In the genomic region with DNA sequence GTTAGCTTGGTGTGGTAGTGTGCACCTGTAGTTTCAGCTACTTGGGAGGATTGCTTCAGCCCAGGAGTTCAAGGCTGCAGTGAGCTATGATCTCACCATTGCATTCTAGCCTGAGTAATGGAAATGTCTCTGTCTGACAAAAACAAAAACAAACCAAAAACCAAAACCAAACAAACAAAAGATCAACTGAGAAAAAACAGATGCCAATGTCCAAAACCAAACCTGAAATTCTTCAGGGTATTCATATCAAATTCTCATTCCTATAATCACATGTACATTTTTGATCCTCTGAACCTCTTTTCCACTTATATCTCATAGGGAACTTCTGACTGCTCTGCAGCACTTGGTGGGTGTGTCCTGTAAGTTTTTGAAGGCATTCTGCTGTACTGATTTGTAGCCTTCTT, we compare ENCODE assay signal across 1 cellular context.
TF ChIP-seq lines count a peak whose summit lies in the region.

No MANE protein-coding gene starts in this region.

TF ChIP-seq in K562, 482 proteins besides CTCF, POLR2A, EP300 and RAD21 (continued from another document):
- TF ChIP-seq, protein P1, sequence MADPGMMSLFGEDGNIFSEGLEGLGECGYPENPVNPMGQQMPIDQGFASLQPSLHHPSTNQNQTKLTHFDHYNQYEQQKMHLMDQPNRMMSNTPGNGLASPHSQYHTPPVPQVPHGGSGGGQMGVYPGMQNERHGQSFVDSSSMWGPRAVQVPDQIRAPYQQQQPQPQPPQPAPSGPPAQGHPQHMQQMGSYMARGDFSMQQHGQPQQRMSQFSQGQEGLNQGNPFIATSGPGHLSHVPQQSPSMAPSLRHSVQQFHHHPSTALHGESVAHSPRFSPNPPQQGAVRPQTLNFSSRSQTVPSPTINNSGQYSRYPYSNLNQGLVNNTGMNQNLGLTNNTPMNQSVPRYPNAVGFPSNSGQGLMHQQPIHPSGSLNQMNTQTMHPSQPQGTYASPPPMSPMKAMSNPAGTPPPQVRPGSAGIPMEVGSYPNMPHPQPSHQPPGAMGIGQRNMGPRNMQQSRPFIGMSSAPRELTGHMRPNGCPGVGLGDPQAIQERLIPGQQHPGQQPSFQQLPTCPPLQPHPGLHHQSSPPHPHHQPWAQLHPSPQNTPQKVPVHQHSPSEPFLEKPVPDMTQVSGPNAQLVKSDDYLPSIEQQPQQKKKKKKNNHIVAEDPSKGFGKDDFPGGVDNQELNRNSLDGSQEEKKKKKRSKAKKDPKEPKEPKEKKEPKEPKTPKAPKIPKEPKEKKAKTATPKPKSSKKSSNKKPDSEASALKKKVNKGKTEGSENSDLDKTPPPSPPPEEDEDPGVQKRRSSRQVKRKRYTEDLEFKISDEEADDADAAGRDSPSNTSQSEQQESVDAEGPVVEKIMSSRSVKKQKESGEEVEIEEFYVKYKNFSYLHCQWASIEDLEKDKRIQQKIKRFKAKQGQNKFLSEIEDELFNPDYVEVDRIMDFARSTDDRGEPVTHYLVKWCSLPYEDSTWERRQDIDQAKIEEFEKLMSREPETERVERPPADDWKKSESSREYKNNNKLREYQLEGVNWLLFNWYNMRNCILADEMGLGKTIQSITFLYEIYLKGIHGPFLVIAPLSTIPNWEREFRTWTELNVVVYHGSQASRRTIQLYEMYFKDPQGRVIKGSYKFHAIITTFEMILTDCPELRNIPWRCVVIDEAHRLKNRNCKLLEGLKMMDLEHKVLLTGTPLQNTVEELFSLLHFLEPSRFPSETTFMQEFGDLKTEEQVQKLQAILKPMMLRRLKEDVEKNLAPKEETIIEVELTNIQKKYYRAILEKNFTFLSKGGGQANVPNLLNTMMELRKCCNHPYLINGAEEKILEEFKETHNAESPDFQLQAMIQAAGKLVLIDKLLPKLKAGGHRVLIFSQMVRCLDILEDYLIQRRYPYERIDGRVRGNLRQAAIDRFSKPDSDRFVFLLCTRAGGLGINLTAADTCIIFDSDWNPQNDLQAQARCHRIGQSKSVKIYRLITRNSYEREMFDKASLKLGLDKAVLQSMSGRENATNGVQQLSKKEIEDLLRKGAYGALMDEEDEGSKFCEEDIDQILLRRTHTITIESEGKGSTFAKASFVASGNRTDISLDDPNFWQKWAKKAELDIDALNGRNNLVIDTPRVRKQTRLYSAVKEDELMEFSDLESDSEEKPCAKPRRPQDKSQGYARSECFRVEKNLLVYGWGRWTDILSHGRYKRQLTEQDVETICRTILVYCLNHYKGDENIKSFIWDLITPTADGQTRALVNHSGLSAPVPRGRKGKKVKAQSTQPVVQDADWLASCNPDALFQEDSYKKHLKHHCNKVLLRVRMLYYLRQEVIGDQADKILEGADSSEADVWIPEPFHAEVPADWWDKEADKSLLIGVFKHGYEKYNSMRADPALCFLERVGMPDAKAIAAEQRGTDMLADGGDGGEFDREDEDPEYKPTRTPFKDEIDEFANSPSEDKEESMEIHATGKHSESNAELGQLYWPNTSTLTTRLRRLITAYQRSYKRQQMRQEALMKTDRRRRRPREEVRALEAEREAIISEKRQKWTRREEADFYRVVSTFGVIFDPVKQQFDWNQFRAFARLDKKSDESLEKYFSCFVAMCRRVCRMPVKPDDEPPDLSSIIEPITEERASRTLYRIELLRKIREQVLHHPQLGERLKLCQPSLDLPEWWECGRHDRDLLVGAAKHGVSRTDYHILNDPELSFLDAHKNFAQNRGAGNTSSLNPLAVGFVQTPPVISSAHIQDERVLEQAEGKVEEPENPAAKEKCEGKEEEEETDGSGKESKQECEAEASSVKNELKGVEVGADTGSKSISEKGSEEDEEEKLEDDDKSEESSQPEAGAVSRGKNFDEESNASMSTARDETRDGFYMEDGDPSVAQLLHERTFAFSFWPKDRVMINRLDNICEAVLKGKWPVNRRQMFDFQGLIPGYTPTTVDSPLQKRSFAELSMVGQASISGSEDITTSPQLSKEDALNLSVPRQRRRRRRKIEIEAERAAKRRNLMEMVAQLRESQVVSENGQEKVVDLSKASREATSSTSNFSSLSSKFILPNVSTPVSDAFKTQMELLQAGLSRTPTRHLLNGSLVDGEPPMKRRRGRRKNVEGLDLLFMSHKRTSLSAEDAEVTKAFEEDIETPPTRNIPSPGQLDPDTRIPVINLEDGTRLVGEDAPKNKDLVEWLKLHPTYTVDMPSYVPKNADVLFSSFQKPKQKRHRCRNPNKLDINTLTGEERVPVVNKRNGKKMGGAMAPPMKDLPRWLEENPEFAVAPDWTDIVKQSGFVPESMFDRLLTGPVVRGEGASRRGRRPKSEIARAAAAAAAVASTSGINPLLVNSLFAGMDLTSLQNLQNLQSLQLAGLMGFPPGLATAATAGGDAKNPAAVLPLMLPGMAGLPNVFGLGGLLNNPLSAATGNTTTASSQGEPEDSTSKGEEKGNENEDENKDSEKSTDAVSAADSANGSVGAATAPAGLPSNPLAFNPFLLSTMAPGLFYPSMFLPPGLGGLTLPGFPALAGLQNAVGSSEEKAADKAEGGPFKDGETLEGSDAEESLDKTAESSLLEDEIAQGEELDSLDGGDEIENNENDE (IDR thresholded peaks at IDR 0.05; ENCODE audit: low read depth, low read length) = no peak
- TF ChIP-seq, protein P2, sequence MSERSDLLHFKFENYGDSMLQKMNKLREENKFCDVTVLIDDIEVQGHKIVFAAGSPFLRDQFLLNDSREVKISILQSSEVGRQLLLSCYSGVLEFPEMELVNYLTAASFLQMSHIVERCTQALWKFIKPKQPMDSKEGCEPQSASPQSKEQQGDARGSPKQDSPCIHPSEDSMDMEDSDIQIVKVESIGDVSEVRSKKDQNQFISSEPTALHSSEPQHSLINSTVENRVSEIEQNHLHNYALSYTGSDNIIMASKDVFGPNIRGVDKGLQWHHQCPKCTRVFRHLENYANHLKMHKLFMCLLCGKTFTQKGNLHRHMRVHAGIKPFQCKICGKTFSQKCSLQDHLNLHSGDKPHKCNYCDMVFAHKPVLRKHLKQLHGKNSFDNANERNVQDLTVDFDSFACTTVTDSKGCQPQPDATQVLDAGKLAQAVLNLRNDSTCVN (CRISPR knock-in tag; IDR thresholded peaks at IDR 0.05) = no peak
- TF ChIP-seq, protein P3, sequence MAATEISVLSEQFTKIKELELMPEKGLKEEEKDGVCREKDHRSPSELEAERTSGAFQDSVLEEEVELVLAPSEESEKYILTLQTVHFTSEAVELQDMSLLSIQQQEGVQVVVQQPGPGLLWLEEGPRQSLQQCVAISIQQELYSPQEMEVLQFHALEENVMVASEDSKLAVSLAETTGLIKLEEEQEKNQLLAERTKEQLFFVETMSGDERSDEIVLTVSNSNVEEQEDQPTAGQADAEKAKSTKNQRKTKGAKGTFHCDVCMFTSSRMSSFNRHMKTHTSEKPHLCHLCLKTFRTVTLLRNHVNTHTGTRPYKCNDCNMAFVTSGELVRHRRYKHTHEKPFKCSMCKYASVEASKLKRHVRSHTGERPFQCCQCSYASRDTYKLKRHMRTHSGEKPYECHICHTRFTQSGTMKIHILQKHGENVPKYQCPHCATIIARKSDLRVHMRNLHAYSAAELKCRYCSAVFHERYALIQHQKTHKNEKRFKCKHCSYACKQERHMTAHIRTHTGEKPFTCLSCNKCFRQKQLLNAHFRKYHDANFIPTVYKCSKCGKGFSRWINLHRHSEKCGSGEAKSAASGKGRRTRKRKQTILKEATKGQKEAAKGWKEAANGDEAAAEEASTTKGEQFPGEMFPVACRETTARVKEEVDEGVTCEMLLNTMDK (IDR thresholded peaks at IDR 0.05; ENCODE audit: borderline replicate concordance, insufficient read depth, low read depth, low read length, poor library complexity, severe bottlenecking) = no peak
- TF ChIP-seq FOXM1 (IDR thresholded peaks at IDR 0.05; ENCODE audit: low read depth) = no peak
- no peak for TF ChIP-seq FOXM1 (CRISPR knock-in tag; IDR thresholded peaks at IDR 0.05; ENCODE audit: low read depth)
- no peak for TF ChIP-seq POLR2H (tag; IDR thresholded peaks at IDR 0.05; ENCODE audit: low read depth)
- TF ChIP-seq ZNF696 (CRISPR knock-in tag; conservative IDR thresholded peaks at IDR 0.05) = no peak
- TF ChIP-seq MEIS2 (IDR thresholded peaks at IDR 0.05; ENCODE audit: partially characterized antibody) = no peak
- TF ChIP-seq, protein P4, sequence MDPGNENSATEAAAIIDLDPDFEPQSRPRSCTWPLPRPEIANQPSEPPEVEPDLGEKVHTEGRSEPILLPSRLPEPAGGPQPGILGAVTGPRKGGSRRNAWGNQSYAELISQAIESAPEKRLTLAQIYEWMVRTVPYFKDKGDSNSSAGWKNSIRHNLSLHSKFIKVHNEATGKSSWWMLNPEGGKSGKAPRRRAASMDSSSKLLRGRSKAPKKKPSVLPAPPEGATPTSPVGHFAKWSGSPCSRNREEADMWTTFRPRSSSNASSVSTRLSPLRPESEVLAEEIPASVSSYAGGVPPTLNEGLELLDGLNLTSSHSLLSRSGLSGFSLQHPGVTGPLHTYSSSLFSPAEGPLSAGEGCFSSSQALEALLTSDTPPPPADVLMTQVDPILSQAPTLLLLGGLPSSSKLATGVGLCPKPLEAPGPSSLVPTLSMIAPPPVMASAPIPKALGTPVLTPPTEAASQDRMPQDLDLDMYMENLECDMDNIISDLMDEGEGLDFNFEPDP (CRISPR knock-in tag; IDR thresholded peaks at IDR 0.05) = no peak
- no peak for TF ChIP-seq SRSF7 (optimal IDR thresholded peaks at IDR 0.05; ENCODE audit: low read depth, low read length)
- no peak for TF ChIP-seq NR3C1 (CRISPR knock-in tag; IDR thresholded peaks at IDR 0.05)
- no peak for TF ChIP-seq GABPB1 (CRISPR knock-in tag; IDR thresholded peaks at IDR 0.05)
- TF ChIP-seq ZZZ3 (IDR thresholded peaks at IDR 0.05) = no peak
